Comparison of ENCODE assay signal across 32 cellular contexts in the genomic region with DNA sequence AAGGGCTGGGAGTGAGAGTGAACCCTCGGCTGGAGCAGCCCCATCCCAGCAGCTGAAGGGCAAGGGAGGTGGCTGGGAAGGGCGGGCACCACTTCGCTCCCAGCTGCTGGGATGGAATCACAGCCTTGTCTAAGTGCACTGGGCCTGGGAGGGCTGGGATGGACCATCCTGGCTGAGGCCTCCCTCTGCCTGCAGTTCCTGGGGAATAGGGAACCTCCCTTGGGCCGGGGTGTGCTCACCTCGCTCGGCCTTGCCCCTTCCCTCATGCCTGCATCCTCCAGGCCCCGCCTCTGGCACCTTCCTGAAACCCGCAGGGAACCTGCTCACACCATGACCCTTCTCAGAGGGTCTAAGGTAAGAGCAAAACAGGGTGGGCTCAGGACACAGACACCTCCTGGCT. TPM values are rescaled to one million over a fixed set of nuclear protein-coding genes. Genes with fewer than 3 reads are reported as not detected.
"Had no signal": no experiment of that assay in that cellular context is flagged by ENCODE, and none has a peak within 500 bp of the region (broad histone marks: within the 10 kb centered on the region; RNA-seq: fewer than 3 reads in every experiment).

No MANE protein-coding gene starts in this region.

- H3K27me3 Mint-ChIP-seq: activated CD4-positive, alpha-beta memory T cell treated with anti-CD3 and anti-CD28 coated beads, Interleukin-2, amount 10 ng/mL, durations not matched to agents 7 days and 5 days; activated CD8-positive, alpha-beta memory T cell treated with anti-CD3 and anti-CD28 coated beads, Interleukin-2, amount 10 ng/mL, durations not matched to agents 7 days and 5 days had no signal

- H3K36me3 Mint-ChIP-seq: activated CD8-positive, alpha-beta memory T cell treated with anti-CD3 and anti-CD28 coated beads, Interleukin-2, amount 10 ng/mL, durations not matched to agents 7 days and 5 days; activated naive CD8-positive, alpha-beta T cell treated with anti-CD3 and anti-CD28 coated beads for 36 hours had no signal

- H3K4me1 Mint-ChIP-seq: activated CD4-positive, alpha-beta memory T cell treated with anti-CD3 and anti-CD28 coated beads, Interleukin-2, amount 10 ng/mL, durations not matched to agents 7 days and 5 days; activated CD8-positive, alpha-beta memory T cell treated with anti-CD3 and anti-CD28 coated beads, Interleukin-2, amount 10 ng/mL, durations not matched to agents 7 days and 5 days; activated naive CD8-positive, alpha-beta T cell treated with anti-CD3 and anti-CD28 coated beads for 36 hours had no signal

- H3K4me1 ChIP-seq: Peyer's patch had no signal

- H3K27ac ChIP-seq: brain microvascular endothelial cell, Peyer's patch, WERI-Rb-1 had no signal

- H3K36me3 ChIP-seq: brain microvascular endothelial cell, Peyer's patch, WERI-Rb-1 had no signal

- ATAC-seq: activated CD8-positive, alpha-beta memory T cell treated with anti-CD3 and anti-CD28 coated beads, Interleukin-2, amount 10 ng/mL, durations not matched to agents 7 days and 5 days had no signal

- H3K9me3 ChIP-seq: Peyer's patch had no signal

- H3K9me3 Mint-ChIP-seq: activated CD4-positive, alpha-beta memory T cell treated with anti-CD3 and anti-CD28 coated beads, Interleukin-2, amount 10 ng/mL, durations not matched to agents 7 days and 5 days; activated naive CD8-positive, alpha-beta T cell treated with anti-CD3 and anti-CD28 coated beads for 36 hours had no signal

- H3K27me3 ChIP-seq: brain microvascular endothelial cell, Peyer's patch had no signal

- H3K4me3 Mint-ChIP-seq: activated CD4-positive, alpha-beta memory T cell treated with anti-CD3 and anti-CD28 coated beads, Interleukin-2, amount 10 ng/mL, durations not matched to agents 7 days and 5 days; activated CD8-positive, alpha-beta memory T cell treated with anti-CD3 and anti-CD28 coated beads, Interleukin-2, amount 10 ng/mL, durations not matched to agents 7 days and 5 days; activated naive CD8-positive, alpha-beta T cell treated with anti-CD3 and anti-CD28 coated beads for 36 hours had no signal

- DNase-seq: activated CD4-positive, alpha-beta memory T cell treated with anti-CD3 and anti-CD28 coated beads, Interleukin-2, amount 10 ng/mL, durations not matched to agents 7 days and 5 days; activated CD4-positive, alpha-beta T cell treated with anti-CD3 and anti-CD28 coated beads for 1 hour; activated CD4-positive, alpha-beta T cell treated with anti-CD3 and anti-CD28 coated beads for 48 hours; activated CD4-positive, CD25-positive, alpha-beta regulatory T cell; activated CD8-positive, alpha-beta memory T cell treated with anti-CD3 and anti-CD28 coated beads for 24 hours; activated CD8-positive, alpha-beta memory T cell treated with anti-CD3 and anti-CD28 coated beads, Interleukin-2, amount 10 ng/mL, durations not matched to agents 7 days and 5 days; activated CD8-positive, alpha-beta memory T cell treated with anti-CD3 and anti-CD28 coated beads, Interleukin-2, amount 50 U/mL, for 48 hours; activated effector memory CD4-positive, alpha-beta T cell treated with Interleukin-2 at 50 U/mL for 16 hours; activated naive CD4-positive, alpha-beta T cell; activated naive CD4-positive, alpha-beta T cell treated with anti-CD3 and anti-CD28 coated beads, Interleukin-2, amount 50 U/mL, for 16 hours; activated naive CD8-positive, alpha-beta T cell treated with anti-CD3 and anti-CD28 coated beads for 36 hours; activated T-cell treated with anti-CD3 and anti-CD28 coated beads, Interleukin-2, amount 50 U/mL, for 48 hours; amniotic stem cell; brain microvascular endothelial cell; central memory CD4-positive, alpha-beta T cell; Karpas-422; KBM-7; NCI-H1105; NCI-H1436; NCI-H1694; NCI-H1930; NCI-H345; NCI-H524 treated with DMSO at 0.1 percent for 48 hours; Peyer's patch; RPMI8226; SW 1271; T-helper 1 cell; T-helper 2 cell; T-helper 9 cell; WERI-Rb-1 had no signal

- H3K4me3 ChIP-seq: Peyer's patch had no signal

- H3K27ac Mint-ChIP-seq: activated CD4-positive, alpha-beta memory T cell treated with anti-CD3 and anti-CD28 coated beads, Interleukin-2, amount 10 ng/mL, durations not matched to agents 7 days and 5 days; activated CD8-positive, alpha-beta memory T cell treated with anti-CD3 and anti-CD28 coated beads, Interleukin-2, amount 10 ng/mL, durations not matched to agents 7 days and 5 days; activated naive CD8-positive, alpha-beta T cell treated with anti-CD3 and anti-CD28 coated beads for 36 hours had no signal

RNA-seq across cellular contexts. Expression of a gene that starts 53.7 kb away (rescaled TPM):
- total RNA-seq: activated CD4-positive, alpha-beta memory T cell treated with anti-CD3 and anti-CD28 coated beads, Interleukin-2, amount 10 ng/mL, durations not matched to agents 7 days and 5 days; activated CD8-positive, alpha-beta memory T cell treated with anti-CD3 and anti-CD28 coated beads, Interleukin-2, amount 10 ng/mL, durations not matched to agents 7 days and 5 days; activated naive CD8-positive, alpha-beta T cell treated with anti-CD3 and anti-CD28 coated beads for 36 hours; MCF 10A; NCI-H460 had no signal
